1 cellular context compared by ENCODE assay signal in the genomic region with DNA sequence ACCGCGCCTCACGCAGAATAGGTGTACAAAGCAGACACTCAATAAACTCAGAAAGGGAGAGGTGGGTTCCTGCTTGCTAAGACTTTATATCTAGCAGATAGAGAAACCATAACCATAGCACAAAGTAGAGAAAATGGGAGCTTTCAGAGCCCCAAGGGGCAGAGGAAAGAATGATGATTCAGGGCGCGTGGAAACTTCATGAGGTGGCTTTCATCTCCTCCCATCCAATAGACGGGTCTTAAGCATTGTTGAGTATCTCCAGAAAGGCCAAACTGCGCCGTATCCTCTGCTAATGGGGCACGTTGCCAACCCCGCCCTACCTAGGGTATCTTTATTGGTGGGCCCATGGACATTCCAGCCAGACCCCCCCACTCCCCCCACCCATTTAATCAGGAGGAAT.
TF ChIP-seq lines count a peak whose summit lies in the region.

No MANE protein-coding gene starts in this region.

TF ChIP-seq in GM23338, 12 proteins besides CTCF, POLR2A, EP300 and RAD21:
- TF ChIP-seq, protein P1, sequence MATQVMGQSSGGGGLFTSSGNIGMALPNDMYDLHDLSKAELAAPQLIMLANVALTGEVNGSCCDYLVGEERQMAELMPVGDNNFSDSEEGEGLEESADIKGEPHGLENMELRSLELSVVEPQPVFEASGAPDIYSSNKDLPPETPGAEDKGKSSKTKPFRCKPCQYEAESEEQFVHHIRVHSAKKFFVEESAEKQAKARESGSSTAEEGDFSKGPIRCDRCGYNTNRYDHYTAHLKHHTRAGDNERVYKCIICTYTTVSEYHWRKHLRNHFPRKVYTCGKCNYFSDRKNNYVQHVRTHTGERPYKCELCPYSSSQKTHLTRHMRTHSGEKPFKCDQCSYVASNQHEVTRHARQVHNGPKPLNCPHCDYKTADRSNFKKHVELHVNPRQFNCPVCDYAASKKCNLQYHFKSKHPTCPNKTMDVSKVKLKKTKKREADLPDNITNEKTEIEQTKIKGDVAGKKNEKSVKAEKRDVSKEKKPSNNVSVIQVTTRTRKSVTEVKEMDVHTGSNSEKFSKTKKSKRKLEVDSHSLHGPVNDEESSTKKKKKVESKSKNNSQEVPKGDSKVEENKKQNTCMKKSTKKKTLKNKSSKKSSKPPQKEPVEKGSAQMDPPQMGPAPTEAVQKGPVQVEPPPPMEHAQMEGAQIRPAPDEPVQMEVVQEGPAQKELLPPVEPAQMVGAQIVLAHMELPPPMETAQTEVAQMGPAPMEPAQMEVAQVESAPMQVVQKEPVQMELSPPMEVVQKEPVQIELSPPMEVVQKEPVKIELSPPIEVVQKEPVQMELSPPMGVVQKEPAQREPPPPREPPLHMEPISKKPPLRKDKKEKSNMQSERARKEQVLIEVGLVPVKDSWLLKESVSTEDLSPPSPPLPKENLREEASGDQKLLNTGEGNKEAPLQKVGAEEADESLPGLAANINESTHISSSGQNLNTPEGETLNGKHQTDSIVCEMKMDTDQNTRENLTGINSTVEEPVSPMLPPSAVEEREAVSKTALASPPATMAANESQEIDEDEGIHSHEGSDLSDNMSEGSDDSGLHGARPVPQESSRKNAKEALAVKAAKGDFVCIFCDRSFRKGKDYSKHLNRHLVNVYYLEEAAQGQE (IDR thresholded peaks at IDR 0.05; ENCODE audit: unreplicated experiment): no peak
- TF ChIP-seq, protein P2, sequence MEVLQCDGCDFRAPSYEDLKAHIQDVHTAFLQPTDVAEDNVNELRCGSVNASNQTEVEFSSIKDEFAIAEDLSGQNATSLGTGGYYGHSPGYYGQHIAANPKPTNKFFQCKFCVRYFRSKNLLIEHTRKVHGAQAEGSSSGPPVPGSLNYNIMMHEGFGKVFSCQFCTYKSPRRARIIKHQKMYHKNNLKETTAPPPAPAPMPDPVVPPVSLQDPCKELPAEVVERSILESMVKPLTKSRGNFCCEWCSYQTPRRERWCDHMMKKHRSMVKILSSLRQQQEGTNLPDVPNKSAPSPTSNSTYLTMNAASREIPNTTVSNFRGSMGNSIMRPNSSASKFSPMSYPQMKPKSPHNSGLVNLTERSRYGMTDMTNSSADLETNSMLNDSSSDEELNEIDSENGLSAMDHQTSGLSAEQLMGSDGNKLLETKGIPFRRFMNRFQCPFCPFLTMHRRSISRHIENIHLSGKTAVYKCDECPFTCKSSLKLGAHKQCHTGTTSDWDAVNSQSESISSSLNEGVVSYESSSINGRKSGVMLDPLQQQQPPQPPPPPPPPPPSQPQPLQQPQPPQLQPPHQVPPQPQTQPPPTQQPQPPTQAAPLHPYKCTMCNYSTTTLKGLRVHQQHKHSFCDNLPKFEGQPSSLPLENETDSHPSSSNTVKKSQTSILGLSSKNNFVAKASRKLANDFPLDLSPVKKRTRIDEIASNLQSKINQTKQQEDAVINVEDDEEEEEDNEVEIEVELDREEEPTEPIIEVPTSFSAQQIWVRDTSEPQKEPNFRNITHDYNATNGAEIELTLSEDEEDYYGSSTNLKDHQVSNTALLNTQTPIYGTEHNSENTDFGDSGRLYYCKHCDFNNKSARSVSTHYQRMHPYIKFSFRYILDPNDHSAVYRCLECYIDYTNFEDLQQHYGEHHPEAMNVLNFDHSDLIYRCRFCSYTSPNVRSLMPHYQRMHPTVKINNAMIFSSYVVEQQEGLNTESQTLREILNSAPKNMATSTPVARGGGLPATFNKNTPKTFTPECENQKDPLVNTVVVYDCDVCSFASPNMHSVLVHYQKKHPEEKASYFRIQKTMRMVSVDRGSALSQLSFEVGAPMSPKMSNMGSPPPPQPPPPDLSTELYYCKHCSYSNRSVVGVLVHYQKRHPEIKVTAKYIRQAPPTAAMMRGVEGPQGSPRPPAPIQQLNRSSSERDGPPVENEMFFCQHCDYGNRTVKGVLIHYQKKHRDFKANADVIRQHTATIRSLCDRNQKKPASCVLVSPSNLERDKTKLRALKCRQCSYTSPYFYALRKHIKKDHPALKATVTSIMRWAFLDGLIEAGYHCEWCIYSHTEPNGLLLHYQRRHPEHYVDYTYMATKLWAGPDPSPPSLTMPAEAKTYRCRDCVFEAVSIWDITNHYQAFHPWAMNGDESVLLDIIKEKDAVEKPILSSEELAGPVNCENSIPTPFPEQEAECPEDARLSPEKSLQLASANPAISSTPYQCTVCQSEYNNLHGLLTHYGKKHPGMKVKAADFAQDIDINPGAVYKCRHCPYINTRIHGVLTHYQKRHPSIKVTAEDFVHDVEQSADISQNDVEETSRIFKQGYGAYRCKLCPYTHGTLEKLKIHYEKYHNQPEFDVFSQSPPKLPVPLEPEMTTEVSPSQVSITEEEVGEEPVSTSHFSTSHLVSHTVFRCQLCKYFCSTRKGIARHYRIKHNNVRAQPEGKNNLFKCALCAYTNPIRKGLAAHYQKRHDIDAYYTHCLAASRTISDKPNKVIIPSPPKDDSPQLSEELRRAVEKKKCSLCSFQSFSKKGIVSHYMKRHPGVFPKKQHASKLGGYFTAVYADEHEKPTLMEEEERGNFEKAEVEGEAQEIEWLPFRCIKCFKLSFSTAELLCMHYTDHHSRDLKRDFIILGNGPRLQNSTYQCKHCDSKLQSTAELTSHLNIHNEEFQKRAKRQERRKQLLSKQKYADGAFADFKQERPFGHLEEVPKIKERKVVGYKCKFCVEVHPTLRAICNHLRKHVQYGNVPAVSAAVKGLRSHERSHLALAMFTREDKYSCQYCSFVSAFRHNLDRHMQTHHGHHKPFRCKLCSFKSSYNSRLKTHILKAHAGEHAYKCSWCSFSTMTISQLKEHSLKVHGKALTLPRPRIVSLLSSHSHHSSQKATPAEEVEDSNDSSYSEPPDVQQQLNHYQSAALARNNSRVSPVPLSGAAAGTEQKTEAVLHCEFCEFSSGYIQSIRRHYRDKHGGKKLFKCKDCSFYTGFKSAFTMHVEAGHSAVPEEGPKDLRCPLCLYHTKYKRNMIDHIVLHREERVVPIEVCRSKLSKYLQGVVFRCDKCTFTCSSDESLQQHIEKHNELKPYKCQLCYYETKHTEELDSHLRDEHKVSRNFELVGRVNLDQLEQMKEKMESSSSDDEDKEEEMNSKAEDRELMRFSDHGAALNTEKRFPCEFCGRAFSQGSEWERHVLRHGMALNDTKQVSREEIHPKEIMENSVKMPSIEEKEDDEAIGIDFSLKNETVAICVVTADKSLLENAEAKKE (CRISPR knock-in tag; IDR thresholded peaks at IDR 0.05): no peak
